In genomic region chr13:27300941-27301586, GRCh38 we compare ENCODE assay signal across 29 cellular contexts.
"Had no signal": no experiment of that assay in that cellular context is flagged by ENCODE, and none has a peak within 500 bp of the region (broad histone marks: within the 10 kb centered on the region; RNA-seq: fewer than 3 reads in every experiment).

No MANE protein-coding gene starts in this region.

- H3K4me3 Mint-ChIP-seq: activated B cell treated with CpG ODN at 0.5 μM for 24 hours; activated CD8-positive, alpha-beta T cell treated with anti-CD3 and anti-CD28 coated beads for 36 hours; activated naive CD8-positive, alpha-beta T cell; activated T-cell treated with anti-CD3 and anti-CD28 coated beads, Interleukin-2, amount 50 U/mL, for 4 hours; activated T-helper 17 cell treated with anti-CD3 and anti-CD28 coated beads, Interleukin-2, amount 50 U/mL, for 72 hours; effector memory CD8-positive, alpha-beta T cell; T-helper 17 cell; T-helper 2 cell treated with Interferon-gamma antibody and Interleukin-4, amounts not matched to agents 5 μg/mL and 100 μg/mL, for 36 hours had no signal

- H3K27ac ChIP-seq: brain microvascular endothelial cell, esophagus squamous epithelium, WERI-Rb-1 had no signal

- H3K36me3 ChIP-seq: brain microvascular endothelial cell, esophagus squamous epithelium, WERI-Rb-1 had no signal

- H3K27ac Mint-ChIP-seq: activated B cell treated with CpG ODN at 0.5 μM for 24 hours; activated CD8-positive, alpha-beta T cell treated with anti-CD3 and anti-CD28 coated beads for 36 hours; activated naive CD8-positive, alpha-beta T cell; activated T-helper 17 cell treated with anti-CD3 and anti-CD28 coated beads, Interleukin-2, amount 50 U/mL, for 72 hours; effector memory CD8-positive, alpha-beta T cell; T-helper 17 cell; T-helper 2 cell treated with Interferon-gamma antibody and Interleukin-4, amounts not matched to agents 5 μg/mL and 100 μg/mL, for 36 hours had no signal

- H3K4me3 ChIP-seq: esophagus squamous epithelium had no signal

- H3K4me1 Mint-ChIP-seq: activated T-helper 17 cell treated with anti-CD3 and anti-CD28 coated beads, Interleukin-2, amount 50 U/mL, for 72 hours; T-helper 17 cell had no signal

- ATAC-seq: activated CD4-positive, CD25-positive, alpha-beta regulatory T cell treated with anti-CD3 and anti-CD28 coated beads, Interleukin-2, amount 50 U/mL, for 24 hours; activated CD8-positive, alpha-beta T cell treated with anti-CD3 and anti-CD28 coated beads for 36 hours; activated T-cell treated with anti-CD3 and anti-CD28 coated beads, Interleukin-2, amount 50 U/mL, for 4 hours; activated T-helper 17 cell treated with anti-CD3 and anti-CD28 coated beads, Interleukin-2, amount 50 U/mL, for 72 hours; effector memory CD8-positive, alpha-beta T cell; T-helper 17 cell had no signal

- H3K27me3 Mint-ChIP-seq: activated B cell treated with CpG ODN at 0.5 μM for 24 hours; activated CD8-positive, alpha-beta T cell treated with anti-CD3 and anti-CD28 coated beads for 36 hours; activated naive CD8-positive, alpha-beta T cell had no signal

- DNase-seq: activated B cell treated with CpG ODN at 0.5 μM for 24 hours; activated CD4-positive, alpha-beta T cell treated with anti-CD3 and anti-CD28 coated beads for 48 hours; activated CD4-positive, alpha-beta T cell treated with anti-CD3 and anti-CD28 coated beads, Interleukin-2, amount 50 U/mL, for 1 hour; activated CD4-positive, alpha-beta T cell treated with anti-CD3 and anti-CD28 coated beads, Interleukin-2, amount 50 U/mL, for 48 hours; activated CD8-positive, alpha-beta memory T cell treated with anti-CD3 and anti-CD28 coated beads for 24 hours; activated CD8-positive, alpha-beta T cell treated with anti-CD3 and anti-CD28 coated beads for 36 hours; activated effector memory CD4-positive, alpha-beta T cell treated with Interleukin-2 at 50 U/mL for 16 hours; activated gamma-delta T cell treated with Interleukin-2 at 50 U/mL for 16 hours; activated naive CD4-positive, alpha-beta T cell treated with anti-CD3 and anti-CD28 coated beads, Interleukin-2, amount 50 U/mL, for 16 hours; activated naive CD4-positive, alpha-beta T cell treated with Interleukin-2 at 50 U/mL for 16 hours; activated T-cell treated with anti-CD3 and anti-CD28 coated beads, Interleukin-2, amount 50 U/mL, for 4 hours; amniotic stem cell; anterior cingulate cortex; brain microvascular endothelial cell; caudate nucleus; cortex of kidney; dermis blood vessel endothelial cell; effector CD4-positive, alpha-beta T cell; effector memory CD8-positive, alpha-beta T cell; esophagus squamous epithelium; head of caudate nucleus; T-helper 1 cell; T-helper 17 cell; T1000 had no signal

- H3K9me3 Mint-ChIP-seq: activated T-cell treated with anti-CD3 and anti-CD28 coated beads, Interleukin-2, amount 50 U/mL, for 4 hours; activated T-helper 17 cell treated with anti-CD3 and anti-CD28 coated beads, Interleukin-2, amount 50 U/mL, for 72 hours; effector memory CD8-positive, alpha-beta T cell; T-helper 2 cell treated with Interferon-gamma antibody and Interleukin-4, amounts not matched to agents 5 μg/mL and 100 μg/mL, for 36 hours had no signal

- H3K27me3 ChIP-seq: brain microvascular endothelial cell had no signal

- H3K36me3 Mint-ChIP-seq: activated naive CD8-positive, alpha-beta T cell had no signal
